In the genomic region with DNA sequence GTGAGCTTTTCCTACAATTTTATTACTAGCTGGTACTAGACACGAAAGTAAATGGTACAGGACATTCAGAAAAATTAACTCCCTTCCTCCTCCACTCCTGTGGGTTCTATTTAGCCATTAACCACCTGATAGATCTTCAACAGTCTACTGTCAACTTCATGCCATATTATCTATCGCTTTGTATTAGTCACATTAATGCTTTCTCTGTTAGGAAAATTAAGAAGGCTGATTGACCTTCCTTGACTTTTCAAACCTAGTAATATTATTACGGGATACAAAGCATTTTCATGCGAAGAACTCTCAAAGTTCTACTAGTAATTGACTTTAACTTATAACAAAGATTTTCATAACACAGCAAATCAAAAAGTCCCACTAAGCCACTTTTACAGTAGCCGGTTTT, we compare ENCODE assay signal across 1 cellular context.
TF ChIP-seq lines count a peak whose summit lies in the region.

No MANE protein-coding gene starts in this region.

TF ChIP-seq in GM23338, 12 proteins besides CTCF, POLR2A, EP300 and RAD21 (continued from another document):
- TF ChIP-seq, protein P1, sequence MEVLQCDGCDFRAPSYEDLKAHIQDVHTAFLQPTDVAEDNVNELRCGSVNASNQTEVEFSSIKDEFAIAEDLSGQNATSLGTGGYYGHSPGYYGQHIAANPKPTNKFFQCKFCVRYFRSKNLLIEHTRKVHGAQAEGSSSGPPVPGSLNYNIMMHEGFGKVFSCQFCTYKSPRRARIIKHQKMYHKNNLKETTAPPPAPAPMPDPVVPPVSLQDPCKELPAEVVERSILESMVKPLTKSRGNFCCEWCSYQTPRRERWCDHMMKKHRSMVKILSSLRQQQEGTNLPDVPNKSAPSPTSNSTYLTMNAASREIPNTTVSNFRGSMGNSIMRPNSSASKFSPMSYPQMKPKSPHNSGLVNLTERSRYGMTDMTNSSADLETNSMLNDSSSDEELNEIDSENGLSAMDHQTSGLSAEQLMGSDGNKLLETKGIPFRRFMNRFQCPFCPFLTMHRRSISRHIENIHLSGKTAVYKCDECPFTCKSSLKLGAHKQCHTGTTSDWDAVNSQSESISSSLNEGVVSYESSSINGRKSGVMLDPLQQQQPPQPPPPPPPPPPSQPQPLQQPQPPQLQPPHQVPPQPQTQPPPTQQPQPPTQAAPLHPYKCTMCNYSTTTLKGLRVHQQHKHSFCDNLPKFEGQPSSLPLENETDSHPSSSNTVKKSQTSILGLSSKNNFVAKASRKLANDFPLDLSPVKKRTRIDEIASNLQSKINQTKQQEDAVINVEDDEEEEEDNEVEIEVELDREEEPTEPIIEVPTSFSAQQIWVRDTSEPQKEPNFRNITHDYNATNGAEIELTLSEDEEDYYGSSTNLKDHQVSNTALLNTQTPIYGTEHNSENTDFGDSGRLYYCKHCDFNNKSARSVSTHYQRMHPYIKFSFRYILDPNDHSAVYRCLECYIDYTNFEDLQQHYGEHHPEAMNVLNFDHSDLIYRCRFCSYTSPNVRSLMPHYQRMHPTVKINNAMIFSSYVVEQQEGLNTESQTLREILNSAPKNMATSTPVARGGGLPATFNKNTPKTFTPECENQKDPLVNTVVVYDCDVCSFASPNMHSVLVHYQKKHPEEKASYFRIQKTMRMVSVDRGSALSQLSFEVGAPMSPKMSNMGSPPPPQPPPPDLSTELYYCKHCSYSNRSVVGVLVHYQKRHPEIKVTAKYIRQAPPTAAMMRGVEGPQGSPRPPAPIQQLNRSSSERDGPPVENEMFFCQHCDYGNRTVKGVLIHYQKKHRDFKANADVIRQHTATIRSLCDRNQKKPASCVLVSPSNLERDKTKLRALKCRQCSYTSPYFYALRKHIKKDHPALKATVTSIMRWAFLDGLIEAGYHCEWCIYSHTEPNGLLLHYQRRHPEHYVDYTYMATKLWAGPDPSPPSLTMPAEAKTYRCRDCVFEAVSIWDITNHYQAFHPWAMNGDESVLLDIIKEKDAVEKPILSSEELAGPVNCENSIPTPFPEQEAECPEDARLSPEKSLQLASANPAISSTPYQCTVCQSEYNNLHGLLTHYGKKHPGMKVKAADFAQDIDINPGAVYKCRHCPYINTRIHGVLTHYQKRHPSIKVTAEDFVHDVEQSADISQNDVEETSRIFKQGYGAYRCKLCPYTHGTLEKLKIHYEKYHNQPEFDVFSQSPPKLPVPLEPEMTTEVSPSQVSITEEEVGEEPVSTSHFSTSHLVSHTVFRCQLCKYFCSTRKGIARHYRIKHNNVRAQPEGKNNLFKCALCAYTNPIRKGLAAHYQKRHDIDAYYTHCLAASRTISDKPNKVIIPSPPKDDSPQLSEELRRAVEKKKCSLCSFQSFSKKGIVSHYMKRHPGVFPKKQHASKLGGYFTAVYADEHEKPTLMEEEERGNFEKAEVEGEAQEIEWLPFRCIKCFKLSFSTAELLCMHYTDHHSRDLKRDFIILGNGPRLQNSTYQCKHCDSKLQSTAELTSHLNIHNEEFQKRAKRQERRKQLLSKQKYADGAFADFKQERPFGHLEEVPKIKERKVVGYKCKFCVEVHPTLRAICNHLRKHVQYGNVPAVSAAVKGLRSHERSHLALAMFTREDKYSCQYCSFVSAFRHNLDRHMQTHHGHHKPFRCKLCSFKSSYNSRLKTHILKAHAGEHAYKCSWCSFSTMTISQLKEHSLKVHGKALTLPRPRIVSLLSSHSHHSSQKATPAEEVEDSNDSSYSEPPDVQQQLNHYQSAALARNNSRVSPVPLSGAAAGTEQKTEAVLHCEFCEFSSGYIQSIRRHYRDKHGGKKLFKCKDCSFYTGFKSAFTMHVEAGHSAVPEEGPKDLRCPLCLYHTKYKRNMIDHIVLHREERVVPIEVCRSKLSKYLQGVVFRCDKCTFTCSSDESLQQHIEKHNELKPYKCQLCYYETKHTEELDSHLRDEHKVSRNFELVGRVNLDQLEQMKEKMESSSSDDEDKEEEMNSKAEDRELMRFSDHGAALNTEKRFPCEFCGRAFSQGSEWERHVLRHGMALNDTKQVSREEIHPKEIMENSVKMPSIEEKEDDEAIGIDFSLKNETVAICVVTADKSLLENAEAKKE (CRISPR knock-in tag; IDR thresholded peaks at IDR 0.05), result no peak
- TF ChIP-seq POLR2AphosphoS5 (IDR thresholded peaks at IDR 0.05; ENCODE audit: low read depth), result no peak
- TF ChIP-seq, protein P2, sequence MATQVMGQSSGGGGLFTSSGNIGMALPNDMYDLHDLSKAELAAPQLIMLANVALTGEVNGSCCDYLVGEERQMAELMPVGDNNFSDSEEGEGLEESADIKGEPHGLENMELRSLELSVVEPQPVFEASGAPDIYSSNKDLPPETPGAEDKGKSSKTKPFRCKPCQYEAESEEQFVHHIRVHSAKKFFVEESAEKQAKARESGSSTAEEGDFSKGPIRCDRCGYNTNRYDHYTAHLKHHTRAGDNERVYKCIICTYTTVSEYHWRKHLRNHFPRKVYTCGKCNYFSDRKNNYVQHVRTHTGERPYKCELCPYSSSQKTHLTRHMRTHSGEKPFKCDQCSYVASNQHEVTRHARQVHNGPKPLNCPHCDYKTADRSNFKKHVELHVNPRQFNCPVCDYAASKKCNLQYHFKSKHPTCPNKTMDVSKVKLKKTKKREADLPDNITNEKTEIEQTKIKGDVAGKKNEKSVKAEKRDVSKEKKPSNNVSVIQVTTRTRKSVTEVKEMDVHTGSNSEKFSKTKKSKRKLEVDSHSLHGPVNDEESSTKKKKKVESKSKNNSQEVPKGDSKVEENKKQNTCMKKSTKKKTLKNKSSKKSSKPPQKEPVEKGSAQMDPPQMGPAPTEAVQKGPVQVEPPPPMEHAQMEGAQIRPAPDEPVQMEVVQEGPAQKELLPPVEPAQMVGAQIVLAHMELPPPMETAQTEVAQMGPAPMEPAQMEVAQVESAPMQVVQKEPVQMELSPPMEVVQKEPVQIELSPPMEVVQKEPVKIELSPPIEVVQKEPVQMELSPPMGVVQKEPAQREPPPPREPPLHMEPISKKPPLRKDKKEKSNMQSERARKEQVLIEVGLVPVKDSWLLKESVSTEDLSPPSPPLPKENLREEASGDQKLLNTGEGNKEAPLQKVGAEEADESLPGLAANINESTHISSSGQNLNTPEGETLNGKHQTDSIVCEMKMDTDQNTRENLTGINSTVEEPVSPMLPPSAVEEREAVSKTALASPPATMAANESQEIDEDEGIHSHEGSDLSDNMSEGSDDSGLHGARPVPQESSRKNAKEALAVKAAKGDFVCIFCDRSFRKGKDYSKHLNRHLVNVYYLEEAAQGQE (IDR thresholded peaks at IDR 0.05; ENCODE audit: unreplicated experiment), result no peak
- TF ChIP-seq NANOG (IDR thresholded peaks at IDR 0.05; ENCODE audit: borderline replicate concordance), result no peak
- no peak for TF ChIP-seq JUNB (IDR thresholded peaks at IDR 0.05; ENCODE audit: unreplicated experiment)
- TF ChIP-seq ZNF331 (CRISPR knock-in tag; IDR thresholded peaks at IDR 0.05; ENCODE audit: low read depth), result no peak
TF ChIP-seq in GM23338: peak in this region for 0.
